Comparison of ENCODE assay signal across 8 cellular contexts in the genomic region with DNA sequence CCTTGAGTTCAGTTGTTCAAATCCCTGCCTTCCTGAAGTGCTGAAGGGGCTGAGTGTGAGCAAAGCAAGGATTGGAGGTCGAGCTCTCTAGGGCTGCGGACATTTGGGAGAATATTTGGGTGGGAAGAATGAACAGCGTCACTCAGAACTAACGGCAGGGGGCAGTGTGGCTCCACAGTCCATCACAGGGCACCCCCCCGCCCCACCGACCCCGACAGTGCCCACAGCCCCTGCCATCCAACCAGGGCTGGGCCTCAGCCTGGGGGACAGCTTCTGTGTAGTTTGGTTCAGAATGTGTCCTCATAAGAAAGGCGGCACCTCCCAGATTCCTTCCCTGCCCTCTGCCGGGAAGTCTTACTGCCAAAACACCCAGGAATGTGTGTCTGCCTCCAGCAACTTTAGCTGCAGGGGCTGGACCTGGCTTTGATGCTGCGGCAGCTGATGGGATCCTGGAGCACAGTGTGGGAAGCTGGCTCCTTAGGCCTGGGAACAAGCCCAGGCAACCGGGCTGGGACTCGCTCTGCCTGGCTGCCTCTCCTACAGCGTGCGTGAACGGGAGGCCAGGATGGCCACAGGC.
DNase-seq lines count a peak whose midpoint lies in the region; ATAC-seq, FAIRE-seq and TF ChIP-seq lines count a peak whose summit lies in the region.

No MANE protein-coding gene starts in this region.

- DNase-seq in activated naive CD4-positive, alpha-beta T cell treated with anti-CD3 and anti-CD28 coated beads, Interleukin-2, amount 50 U/mL, for 72 hours (ENCODE audit: low spot score in 2 of 2): peak in 1 of 2 donors; percentile 51
- no peak for DNase-seq in activated naive CD4-positive, alpha-beta T cell treated with Interleukin-2 at 50 U/mL for 16 hours
- DNase-seq in NCI-H748 (lab: John Stamatoyannopoulos, UW; ENCODE audit: unreplicated experiment) (peak; percentile 46), GM12878 (ENCODE audit: low read depth, low spot score) (no peak), hippocampal formation (lab: John Stamatoyannopoulos, UW) (peak; percentile 69 to 73), sciatic nerve (ENCODE audit: low spot score) (peak; percentile 87)
- DNase-seq in CD8-positive, alpha-beta memory T cell: no peak

- H3K9ac ChIP-seq in GM12878 (ENCODE audit: control insufficient read depth, insufficient read depth, low read length): no peak overlapping the region

- SMC1A ChIA-PET in GM12878 (lab: Charles Lee; ENCODE audit: uncharacterized antibody, unreplicated experiment): interaction anchor here (0.6 to 3.2 kb wide), 15 partner anchors 26 to 505 kb away, joined by 3 to 16 read pairs (median 4); no protein-coding TSS in a partner anchor

- H3K36me3 ChIP-seq in GM12878 (ENCODE audit: control insufficient read depth in 2 of 2, insufficient read depth in 2 of 2, low read length in 1 of 2): no peaks in the 10 kb centered on the region
- no peaks in the 10 kb centered on the region for H3K36me3 ChIP-seq in CD8-positive, alpha-beta memory T cell (ENCODE audit: insufficient read depth, low read length)

- H3K4me3 ChIP-seq in GM12878: no peak overlapping the region
- H3K4me3 ChIP-seq in CD8-positive, alpha-beta memory T cell (ENCODE audit: low read length): no peak overlapping the region

- WGBS in GM12878 (ENCODE audit: insufficient coverage, insufficient replicate concordance, low lambda C conversion rate, missing lambda C conversion rate): 47% methylated on average over 15 of the region's 15 CpGs

- H3K9me3 Mint-ChIP-seq in activated naive CD4-positive, alpha-beta T cell treated with anti-CD3 and anti-CD28 coated beads, Interleukin-2, amount 50 U/mL, for 72 hours: no peaks in the 10 kb centered on the region
- H3K9me3 Mint-ChIP-seq in CD8-positive, alpha-beta memory T cell: no peaks in the 10 kb centered on the region

- intact Hi-C loops in GM12878 (cut with micrococcal nuclease; ENCODE audit: unreplicated experiment) (loop anchor here (1.0 to 5.0 kb wide), 3 partner anchors 205 to 505 kb away; no protein-coding TSS in a partner anchor), sciatic nerve (cut with DNase I) (loop anchor here (2.0 kb wide), 1 partner anchor 166 kb away; no protein-coding TSS in a partner anchor)

- in situ Hi-C loops in GM12878 (cut with MboI): loop anchor here (5.0 kb wide), 1 partner anchor 500 kb away; no protein-coding TSS in a partner anchor

- no peaks in the 10 kb centered on the region for H3K27me3 ChIP-seq in GM12878 (replicated peaks in 1 of 2; ENCODE audit: control insufficient read depth in 2 of 2, insufficient read depth in 2 of 2, low read length in 1 of 2)
- no peaks in the 10 kb centered on the region for H3K27me3 ChIP-seq in CD8-positive, alpha-beta memory T cell (ENCODE audit: insufficient read depth, low read length, poor library complexity, severe bottlenecking)

- H3K27ac ChIP-seq in GM12878 (ENCODE audit: control insufficient read depth, insufficient read depth): no peak overlapping the region
- no peak overlapping the region for H3K27ac ChIP-seq in CD8-positive, alpha-beta memory T cell (ENCODE audit: low read depth, low read length)

- no peak for TF ChIP-seq POLR2A in GM12878 (IDR thresholded peaks at IDR 0.05; ENCODE audit: low read depth, low read length)

- BruUV-seq in GM12878 (replicated peaks; lab: Mats Ljungman, UMichigan): no TSS peak

- POLR2A ChIA-PET in GM12878 (lab: Charles Lee): no interaction called here
- POLR2A ChIA-PET in CD8-positive, alpha-beta memory T cell (lab: Charles Lee): no interaction called here

- FAIRE-seq in GM12878 (lab: Jason Lieb, UNC): no peak

- no peak for TF ChIP-seq EP300 in GM12878 (IDR thresholded peaks at IDR 0.05; ENCODE audit: borderline replicate concordance in 1 of 2, control insufficient read depth in 1 of 2, low read depth in 2 of 2, low read length in 2 of 2)

- ATAC-seq in activated naive CD4-positive, alpha-beta T cell treated with anti-CD3 and anti-CD28 coated beads, Interleukin-2, amount 50 U/mL, for 72 hours: peak; percentile 40 to 79
- ATAC-seq in GM12878 (peak; percentile 77), sciatic nerve (peak; percentile 93), GM19035 (IDR thresholded peaks at IDR 0.05; ENCODE audit: unreplicated experiment) (no peak)

- no peak overlapping the region for H3K4me3 Mint-ChIP-seq in CD8-positive, alpha-beta memory T cell

- no peak overlapping the region for H2AFZ ChIP-seq in GM12878 (ENCODE audit: control insufficient read depth, low read depth, low read length)

- H3K36me3 Mint-ChIP-seq in activated naive CD4-positive, alpha-beta T cell treated with anti-CD3 and anti-CD28 coated beads, Interleukin-2, amount 50 U/mL, for 72 hours: no peaks in the 10 kb centered on the region
- no peaks in the 10 kb centered on the region for H3K36me3 Mint-ChIP-seq in CD8-positive, alpha-beta memory T cell

- no peaks in the 10 kb centered on the region for H4K20me1 ChIP-seq in GM12878 (ENCODE audit: control insufficient read depth, insufficient read depth)

- peak; percentile 49 for TF ChIP-seq RAD21 in GM12878 (IDR thresholded peaks at IDR 0.05; ENCODE audit: insufficient read depth, low read depth, low read length)

- no peak overlapping the region for H3K4me2 ChIP-seq in GM12878 (ENCODE audit: control insufficient read depth, insufficient read depth)

- RAD21 ChIA-PET in GM12878 (lab: Charles Lee; ENCODE audit: unreplicated experiment): interaction anchor here (0.5 to 2.7 kb wide), 22 partner anchors 28 to 528 kb away, joined by 3 to 29 read pairs (median 4); a partner anchor contains a TSS

- H3K27ac Mint-ChIP-seq in activated naive CD4-positive, alpha-beta T cell treated with anti-CD3 and anti-CD28 coated beads, Interleukin-2, amount 50 U/mL, for 72 hours: no peak overlapping the region
- H3K27ac Mint-ChIP-seq in CD8-positive, alpha-beta memory T cell: peak overlapping the region in 1 of 8 donors; percentile 77

- H3K4me1 ChIP-seq in GM12878 (ENCODE audit: control insufficient read depth, insufficient read depth, low read length): no peaks in the 10 kb centered on the region
- H3K4me1 ChIP-seq in CD8-positive, alpha-beta memory T cell (ENCODE audit: insufficient read depth, low read length): no peaks in the 10 kb centered on the region

- no peaks in the 10 kb centered on the region for H3K9me3 ChIP-seq in GM12878 (replicated peaks; ENCODE audit: control insufficient read depth, insufficient read depth, low read length)
- no peaks in the 10 kb centered on the region for H3K9me3 ChIP-seq in CD8-positive, alpha-beta memory T cell (ENCODE audit: low read length)

- no peaks in the 10 kb centered on the region for H3K4me1 Mint-ChIP-seq in CD8-positive, alpha-beta memory T cell

- CTCF ChIA-PET in GM12878 (lab: Yijun Ruan, JAX): interaction anchor here (0.6 to 4.1 kb wide), 29 partner anchors 10 to 837 kb away, joined by 3 to 42 read pairs (median 4); no protein-coding TSS in a partner anchor
- CTCF ChIA-PET in CD8-positive, alpha-beta memory T cell (lab: Charles Lee): no interaction called here

- peak; percentile 47 to 68 (median 56) for TF ChIP-seq CTCF in GM12878 (IDR thresholded peaks at IDR 0.05 in 2 of 3, conservative IDR thresholded peaks at IDR 0.05 in 1 of 3; ENCODE audit: control insufficient read depth in 2 of 3, extremely low read depth in 1 of 3, insufficient read depth in 1 of 3, low read depth in 3 of 3, low read length in 3 of 3)

- H3K27me3 Mint-ChIP-seq in CD8-positive, alpha-beta memory T cell: peaks cover 20 to 50% of the 10 kb centered on the region in 2 donors

- H3K79me2 ChIP-seq in GM12878 (ENCODE audit: control insufficient read depth, insufficient read depth, low read length): no peaks in the 10 kb centered on the region

TF ChIP-seq in GM12878, 131 proteins besides CTCF, POLR2A, EP300 and RAD21:
- TF ChIP-seq BRCA1 (IDR thresholded peaks at IDR 0.05; ENCODE audit: low read depth, low read length): no peak
- TF ChIP-seq SMARCA5 (IDR thresholded peaks at IDR 0.05): no peak
- peak; percentile 16; the same call in 1 of the 2 replicates for TF ChIP-seq IKZF1 (conservative IDR thresholded peaks at IDR 0.05)
- TF ChIP-seq SMC3 (IDR thresholded peaks at IDR 0.05; ENCODE audit: borderline replicate concordance, low read length): peak; percentile 45; the same call in 1 of the 2 replicates
- TF ChIP-seq EGR1 (IDR thresholded peaks at IDR 0.05; ENCODE audit: borderline replicate concordance in 1 of 2, low read depth in 2 of 2, low read length in 2 of 2): no peak
- TF ChIP-seq IRF4 (IDR thresholded peaks at IDR 0.05; ENCODE audit: low read depth, low read length): no peak
- TF ChIP-seq, protein P1, sequence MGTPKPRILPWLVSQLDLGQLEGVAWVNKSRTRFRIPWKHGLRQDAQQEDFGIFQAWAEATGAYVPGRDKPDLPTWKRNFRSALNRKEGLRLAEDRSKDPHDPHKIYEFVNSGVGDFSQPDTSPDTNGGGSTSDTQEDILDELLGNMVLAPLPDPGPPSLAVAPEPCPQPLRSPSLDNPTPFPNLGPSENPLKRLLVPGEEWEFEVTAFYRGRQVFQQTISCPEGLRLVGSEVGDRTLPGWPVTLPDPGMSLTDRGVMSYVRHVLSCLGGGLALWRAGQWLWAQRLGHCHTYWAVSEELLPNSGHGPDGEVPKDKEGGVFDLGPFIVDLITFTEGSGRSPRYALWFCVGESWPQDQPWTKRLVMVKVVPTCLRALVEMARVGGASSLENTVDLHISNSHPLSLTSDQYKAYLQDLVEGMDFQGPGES (IDR thresholded peaks at IDR 0.05): no peak
- 0 out of 2 replicates have a peak, but pooled peaks have one; percentile 11 for TF ChIP-seq YY1 (IDR thresholded peaks at IDR 0.05; ENCODE audit: low read depth, low read length)
- TF ChIP-seq HDGF (IDR thresholded peaks at IDR 0.05): no peak
- no peak for TF ChIP-seq SIN3A (IDR thresholded peaks at IDR 0.05; ENCODE audit: low read depth, low read length)
- TF ChIP-seq GATAD2B (conservative IDR thresholded peaks at IDR 0.05; ENCODE audit: low read depth): no peak
- no peak for TF ChIP-seq SPI1 (IDR thresholded peaks at IDR 0.05; ENCODE audit: borderline replicate concordance, insufficient read depth, low read depth, low read length)
- TF ChIP-seq TARDBP (IDR thresholded peaks at IDR 0.05; ENCODE audit: borderline replicate concordance): no peak
- TF ChIP-seq HDAC2 (IDR thresholded peaks at IDR 0.05): no peak

Comparison
In these comparisons a context has a peak if more than half of its experiments do, and no peak if none do; other contexts are left out.
1. DNase-seq: peak in NCI-H748 (single experiment), hippocampal formation (2 of 2) and sciatic nerve (single experiment); none in activated naive CD4-positive, alpha-beta T cell treated with Interleukin-2 at 50 U/mL for 16 hours (single experiment), GM12878 (single experiment) and CD8-positive, alpha-beta memory T cell (0 of 5).